Comparison of ENCODE assay signal across 7 cellular contexts in genomic region chr11:35908432-35908771, GRCh38. TPM values are rescaled to one million over a fixed set of nuclear protein-coding genes. Genes with fewer than 3 reads are reported as not detected.
DNase-seq lines count a peak whose midpoint lies in the region; ATAC-seq, FAIRE-seq and TF ChIP-seq lines count a peak whose summit lies in the region.
"Not testable (repeated sequence)": the region's sequence is repeated elsewhere in the genome, so short reads cannot be mapped to it uniquely, and the experiment has no call there.

No MANE protein-coding gene starts in this region.

- H3K27me3 ChIP-seq in SK-N-SH (ENCODE audit: insufficient read depth); pancreas: not testable (repeated sequence)

- not testable (repeated sequence) for H3K36me3 ChIP-seq in HEK293 (ENCODE audit: control insufficient read depth in 2 of 2, insufficient read depth in 1 of 2, low read length in 2 of 2); SK-N-SH (replicated peaks in 1 of 2; ENCODE audit: control insufficient read depth in 1 of 2, insufficient read depth in 2 of 2, low read length in 1 of 2); pancreas

- WGBS in SK-N-SH (ENCODE audit: low lambda C conversion rate) = 81% methylated on average over 5 of the region's 5 CpGs
- WGBS in pancreas, 2 donors = 50 to 54% methylated on average over 5 of the region's 5 CpGs

- not testable (repeated sequence) for TF ChIP-seq CTCF in HEK293 (tag by site-specific recombination; IDR thresholded peaks at IDR 0.05); SK-N-SH (IDR thresholded peaks at IDR 0.05); pancreas (IDR thresholded peaks at IDR 0.05)

- ATAC-seq in GM18498 (IDR thresholded peaks at IDR 0.05; ENCODE audit: unreplicated experiment) (peak; percentile 19), GM19463 (IDR thresholded peaks at IDR 0.05; ENCODE audit: unreplicated experiment) (peak; percentile 12), HG03432 (IDR thresholded peaks at IDR 0.05; ENCODE audit: unreplicated experiment) (peak; percentile 17), pancreas (peak; percentile 65 to 83 (median 74))

- H3K9me3 ChIP-seq in HEK293 (ENCODE audit: control insufficient read depth, insufficient read depth, low read depth, low read length); SK-N-SH; pancreas: not testable (repeated sequence)

- H3K4me1 ChIP-seq in HEK293 (ENCODE audit: control insufficient read depth, insufficient read depth, low read length); SK-N-SH (ENCODE audit: control insufficient read depth in 1 of 2, insufficient read depth in 2 of 2, low read depth in 1 of 2, low read length in 1 of 2): not testable (repeated sequence)
- H3K4me1 ChIP-seq in pancreas = peaks cover 0 to 11% (median 8%) of the 10 kb centered on the region in 3 donors

- POLR2A ChIA-PET in HEK293 (lab: Yijun Ruan, JAX); SK-N-SH (lab: Yijun Ruan, JAX): not testable (repeated sequence)

- H3K79me2 ChIP-seq in SK-N-SH (ENCODE audit: insufficient read depth) = not testable (repeated sequence)

- not testable (repeated sequence) for FAIRE-seq in pancreas (lab: Jason Lieb, UNC)

- H3K9ac ChIP-seq in SK-N-SH = not testable (repeated sequence)

- intact Hi-C loops in pancreas (cut with DNase I) = not testable (repeated sequence)

- DNase-seq in SK-N-SH; epithelial cell of prostate (ENCODE audit: low read depth, low spot score): not testable (repeated sequence)
- peak in 1 of 6 donors; percentile 34 for DNase-seq in pancreas

- not testable (repeated sequence) for H3K4me3 ChIP-seq in HEK293 (ENCODE audit: low read depth, low read length); SK-N-SH (ENCODE audit: low read depth in 2 of 2, low read length in 1 of 2); pancreas

- peaks cover 10% of the 10 kb centered on the region for H3F3A ChIP-seq in SK-N-SH (replicated peaks; ENCODE audit: insufficient read depth)

- not testable (repeated sequence) for H3K9me2 ChIP-seq in SK-N-SH

- not testable (repeated sequence) for TF ChIP-seq RAD21 in SK-N-SH (IDR thresholded peaks at IDR 0.05; ENCODE audit: low read length)

- H4K20me1 ChIP-seq in SK-N-SH (ENCODE audit: insufficient read depth) = not testable (repeated sequence)

- CTCF ChIA-PET in HEK293 (lab: Yijun Ruan, JAX) = not testable (repeated sequence)
- CTCF ChIA-PET in SK-N-SH (lab: Yijun Ruan, JAX) = interaction anchor here (1.3 to 1.7 kb wide), 2 partner anchors 20 to 86 kb away, joined by 3 to 4 read pairs; no protein-coding TSS in a partner anchor

- not testable (repeated sequence) for H2AFZ ChIP-seq in SK-N-SH (ENCODE audit: low read depth)

- H3K4me2 ChIP-seq in SK-N-SH = peak overlapping the region; percentile 31; the same call in 1 of the 2 replicates

- TF ChIP-seq EP300 in SK-N-SH (IDR thresholded peaks at IDR 0.05; ENCODE audit: borderline replicate concordance in 1 of 2, low read depth in 1 of 2, low read length in 1 of 2) = not testable (repeated sequence)

- H3K27ac ChIP-seq in HEK293 (ENCODE audit: extremely low read depth, low read depth, low read length) = not testable (repeated sequence)
- H3K27ac ChIP-seq in SK-N-SH (ENCODE audit: low read depth in 2 of 2, low read length in 1 of 2) = peak overlapping the region in 1 of 2 experiments; percentile 48; a peak in 1 of 4 replicates
- peak overlapping the region; percentile 51 for H3K27ac ChIP-seq in epithelial cell of prostate
- H3K27ac ChIP-seq in pancreas = peak overlapping the region in 1 of 4 donors; percentile 17

TF ChIP-seq in HEK293, 187 proteins besides CTCF, POLR2A, EP300 and RAD21:
- 0 out of 2 replicates have a peak, but pooled peaks have one; percentile 13 for TF ChIP-seq ZNF335 (tag by site-specific recombination; conservative IDR thresholded peaks at IDR 0.05)
- peak; percentile 25; the same call in 1 of the 2 replicates for TF ChIP-seq GLIS1 (tag by site-specific recombination; IDR thresholded peaks at IDR 0.05)
- peak; percentile 3 for TF ChIP-seq SETDB1 (IDR thresholded peaks at IDR 0.05; ENCODE audit: insufficient read length, low read length)

RNA-seq across cellular contexts. Expression of gene LDLRAD3, which starts 35.5 kb away (rescaled TPM):
- polyA plus RNA-seq in SK-N-SH (2012; rRNA removed) (10.6 and 11.0 TPM in 2 replicates), pancreas (1 to 10 TPM; 2.5 to 6.0 TPM)
- 9.4 and 10.9 TPM in 2 replicates for polyA plus RNA-seq in SK-N-SH (2012; cell fraction: cytosol; rRNA removed)
- 6.1 and 10.9 TPM in 2 replicates for polyA plus RNA-seq in SK-N-SH (2012; cell fraction: nucleus; rRNA removed)
- total RNA-seq in pancreas = 1 to 10 TPM; 4.3 to 6.8 (median 5.6) TPM

Comparison
In these comparisons a context has a peak if more than half of its experiments do, and no peak if none do; other contexts are left out.
1. ATAC-seq: peak in every context shown above with its lines; median percentile 74 in pancreas; 19 in GM18498; 17 in HG03432; 12 in GM19463.